14 cellular contexts compared by ENCODE assay signal in the genomic region with DNA sequence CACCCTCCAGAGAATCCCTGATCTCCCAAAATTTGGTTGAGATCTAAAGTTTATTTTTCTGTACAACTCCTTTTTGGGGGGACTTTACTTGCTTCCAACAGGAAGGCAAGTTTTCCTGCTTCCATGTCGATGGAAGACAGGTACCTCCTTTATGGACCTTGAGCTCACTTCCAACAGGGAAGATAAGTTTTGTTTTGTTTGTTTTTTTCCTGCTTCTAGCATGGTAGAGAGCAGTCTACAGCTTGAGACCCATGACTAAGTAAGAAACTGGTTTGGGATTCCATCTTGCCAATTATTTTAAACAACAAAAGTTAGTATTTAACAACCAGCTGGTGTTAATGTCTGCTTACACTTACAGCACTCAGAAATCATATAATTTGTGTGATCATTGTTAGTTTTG.
A peak's percentile ranks its signal among the peaks of the same experiment; 100 is the strongest.
DNase-seq lines count a peak whose midpoint lies in the region; TF ChIP-seq lines count a peak whose summit lies in the region.
"Had no signal": no experiment of that assay in that cellular context is flagged by ENCODE, and none has a peak within 500 bp of the region (broad histone marks: within the 10 kb centered on the region; RNA-seq: fewer than 3 reads in every experiment).

No MANE protein-coding gene starts in this region.

- H3K9me3 ChIP-seq in HUES6 (ENCODE audit: control insufficient read depth, insufficient read depth, low read depth, low read length) (no peaks in the 10 kb centered on the region), hepatocyte (ENCODE audit: low read depth) (no peaks in the 10 kb centered on the region)
- H3K9me3 ChIP-seq: BLaER1 treated with 17β-estradiol and CSF1 and Interleukin-3, amounts not matched to agents 10 nM and 100 nM; HAP-1 had no signal

- H3K27me3 Mint-ChIP-seq in nephron progenitor cell (ENCODE audit: low read depth, poor library complexity): no peaks in the 10 kb centered on the region

- TF ChIP-seq CTCF in hepatocyte (IDR thresholded peaks at IDR 0.05; ENCODE audit: poor library complexity) (no peak), nephron progenitor cell (IDR thresholded peaks at IDR 0.05) (no peak)

- H2AFZ ChIP-seq in hepatocyte: no peak overlapping the region

- H3K79me2 ChIP-seq in hepatocyte: no peaks in the 10 kb centered on the region

- H3K27ac Mint-ChIP-seq in nephron progenitor cell: peak overlapping the region; percentile 97
- H3K27ac Mint-ChIP-seq: B cell; CD8-positive, alpha-beta T cell had no signal

- H4K20me1 ChIP-seq in hepatocyte (ENCODE audit: insufficient read depth, poor library complexity, severe bottlenecking): no peaks in the 10 kb centered on the region
- H4K20me1 ChIP-seq: BLaER1 treated with 17β-estradiol and CSF1 and Interleukin-3, amounts not matched to agents 10 nM and 100 nM had no signal

- H3K9ac ChIP-seq in HUES6 (ENCODE audit: low read length): peak overlapping the region; percentile 34
- H3K9ac ChIP-seq: BLaER1 treated with 17β-estradiol and CSF1 and Interleukin-3, amounts not matched to agents 10 nM and 100 nM had no signal

- no peak overlapping the region for H3K4me3 Mint-ChIP-seq in nephron progenitor cell
- H3K4me3 Mint-ChIP-seq: B cell; CD8-positive, alpha-beta T cell had no signal

- H3K27me3 ChIP-seq in HUES6 (ENCODE audit: control insufficient read depth, insufficient read depth, low read length) (no peaks in the 10 kb centered on the region), hepatocyte (no peaks in the 10 kb centered on the region)
- H3K27me3 ChIP-seq: BLaER1 treated with 17β-estradiol and CSF1 and Interleukin-3, amounts not matched to agents 10 nM and 100 nM had no signal

- peaks cover 20% of the 10 kb centered on the region for H3K9me3 Mint-ChIP-seq in nephron progenitor cell
- H3K9me3 Mint-ChIP-seq: CD8-positive, alpha-beta T cell had no signal

- WGBS in hepatocyte (ENCODE audit: low lambda C conversion rate, missing lambda C conversion rate): 40% methylated on average over 1 of the region's 1 CpG

- H3K4me1 ChIP-seq in HUES6 (ENCODE audit: control insufficient read depth, insufficient read depth, low read length) (peaks cover 24% of the 10 kb centered on the region), hepatocyte (ENCODE audit: insufficient read depth) (no peaks in the 10 kb centered on the region)
- H3K4me1 ChIP-seq: BLaER1 treated with 17β-estradiol and CSF1 and Interleukin-3, amounts not matched to agents 10 nM and 100 nM had no signal

- in situ Hi-C loops in KBM-7 (cut with MboI; ENCODE audit: low pct_unique_long_range_greater_than_20kb, low sequenced_read_pairs): no loop called here

- H3K4me2 ChIP-seq in hepatocyte: no peak overlapping the region
- H3K4me2 ChIP-seq: BLaER1 treated with 17β-estradiol and CSF1 and Interleukin-3, amounts not matched to agents 10 nM and 100 nM had no signal

- no peak overlapping the region for H3K4me3 ChIP-seq in HUES6 (ENCODE audit: low read depth, low read length)
- H3K4me3 ChIP-seq in hepatocyte: no peak overlapping the region
- H3K4me3 ChIP-seq: BLaER1 treated with 17β-estradiol and CSF1 and Interleukin-3, amounts not matched to agents 10 nM and 100 nM; HAP-1 had no signal

- H3K36me3 Mint-ChIP-seq in nephron progenitor cell (ENCODE audit: low read depth): peaks cover 17% of the 10 kb centered on the region
- H3K36me3 Mint-ChIP-seq: CD8-positive, alpha-beta T cell had no signal

- H3K36me3 ChIP-seq in HUES6 (ENCODE audit: control insufficient read depth, insufficient read depth, low read length) (no peaks in the 10 kb centered on the region), hepatocyte (replicated peaks; ENCODE audit: insufficient read depth, low read depth) (no peaks in the 10 kb centered on the region)
- H3K36me3 ChIP-seq: BLaER1 treated with 17β-estradiol and CSF1 and Interleukin-3, amounts not matched to agents 10 nM and 100 nM; HAP-1 had no signal

- H3K4me1 Mint-ChIP-seq in nephron progenitor cell: peaks cover 43% of the 10 kb centered on the region
- H3K4me1 Mint-ChIP-seq: B cell had no signal

- H3K27ac ChIP-seq in HUES6 (ENCODE audit: low read depth, low read length): peak overlapping the region; percentile 60; the same call in 1 of the 2 replicates
- peak overlapping the region; percentile 9 for H3K27ac ChIP-seq in hepatocyte
- H3K27ac ChIP-seq: BLaER1 treated with 17β-estradiol and CSF1 and Interleukin-3, amounts not matched to agents 10 nM and 100 nM had no signal

- DNase-seq in hepatocyte (ENCODE audit: low spot score) (no peak), nephron progenitor cell (no peak), KBM-7 (no peak), NCI-H2171 (lab: John Stamatoyannopoulos, UW) (no peak)
- no peak for DNase-seq in stimulated activated naive CD4-positive, alpha-beta T cell (lab: John Stamatoyannopoulos, UW)
- DNase-seq: Calu3; CD8-positive, alpha-beta T cell; DMS79 treated with DMSO at 0.1 percent for 48 hours; GF-D8; IMR-90 had no signal

- no peaks in the 10 kb centered on the region for H3K9me2 ChIP-seq in hepatocyte (replicated peaks; ENCODE audit: insufficient read depth)
